ENCODE assay signal across 25 cellular contexts in genomic region chr14:60275932-60276331, GRCh38. TPM values are rescaled to one million over a fixed set of nuclear protein-coding genes. Genes with fewer than 3 reads are reported as not detected.
DNase-seq lines count a peak whose midpoint lies in the region; ATAC-seq, FAIRE-seq and TF ChIP-seq lines count a peak whose summit lies in the region.
"Had no signal": no experiment of that assay in that cellular context is flagged by ENCODE, and none has a peak within 500 bp of the region (broad histone marks: within the 10 kb centered on the region; RNA-seq: fewer than 3 reads in every experiment).

No MANE protein-coding gene starts in this region.

- no peak overlapping the region for H3K18ac ChIP-seq in H1 (ENCODE audit: extremely low read depth, low read length)

- TF ChIP-seq RAD21 in H1 (IDR thresholded peaks at IDR 0.05 in 1 of 2, conservative IDR thresholded peaks at IDR 0.05 in 1 of 2; ENCODE audit: low read depth in 2 of 2, low read length in 2 of 2) = no peak

- H4K5ac ChIP-seq in H1 (ENCODE audit: insufficient read length, low read depth, low read length) = no peak overlapping the region

- ATAC-seq in GM21390 (IDR thresholded peaks at IDR 0.05; ENCODE audit: unreplicated experiment) = no peak
- no peak for ATAC-seq in GM21529 (IDR thresholded peaks at IDR 0.05; ENCODE audit: unreplicated experiment)
- ATAC-seq: Panc1, Right ventricle myocardium inferior had no signal

- no peak overlapping the region for H3K14ac ChIP-seq in H1 (ENCODE audit: insufficient read length)

- WGBS in H1 (ENCODE audit: extremely low coverage in 1 of 2, insufficient coverage in 1 of 2, insufficient read length in 1 of 2, insufficient replicate concordance in 2 of 2, low coverage in 1 of 2, low lambda C conversion rate in 2 of 2, missing lambda C conversion rate in 1 of 2), 2 experiments = 40% methylated on average over 4 of the region's 4 CpGs; no CpG with 5 or more reads in 1 of the 2 experiments

- DNase-seq in HTR-8/SVneo (ENCODE audit: insufficient read length, low spot score) (no peak), RWPE1 (ENCODE audit: low spot score) (peak; percentile 3), H1 (ENCODE audit: low read depth in 1 of 2, low spot score in 2 of 2) (no peak), ecto neural progenitor cell (ENCODE audit: low spot score) (no peak), posterior cingulate gyrus (no peak)
- DNase-seq: BE2C; CD4-positive, CD25-positive, alpha-beta regulatory T cell; COR-L47; DMS153; H7; KBM-7; MV-4-11; NCI-H1417; NCI-H187; NCI-H2227 treated with DMSO at 0.1 percent for 48 hours; NCI-H524; SW 1271 had no signal

- H3K4me3 ChIP-seq in H1 (ENCODE audit: extremely low read depth in 1 of 4, insufficient read depth in 2 of 4, low read depth in 3 of 4, low read length in 4 of 4) = no peak overlapping the region
- H3K4me3 ChIP-seq: GM12878 had no signal

- H3K4me1 ChIP-seq in H1 (replicated peaks in 1 of 4; ENCODE audit: control insufficient read depth in 3 of 4, insufficient read depth in 4 of 4, low read length in 3 of 4) = peaks cover 0 to 15% (median 12%) of the 10 kb centered on the region in 4 experiments; a peak in 5 of 7 replicates

- TF ChIP-seq POLR2A in H1 (IDR thresholded peaks at IDR 0.05; ENCODE audit: control extremely low read depth in 1 of 2, low read depth in 2 of 2, low read length in 2 of 2) = no peak

- 0 out of 4 replicates have a peak overlapping the region, but pooled peaks of 1 of the 2 experiments have one; percentile 10 for H3K4me2 ChIP-seq in H1 (ENCODE audit: insufficient read depth in 1 of 2, low read depth in 2 of 2, low read length in 2 of 2)

- FAIRE-seq in HTR-8/SVneo (lab: Jason Lieb, UNC) (peak; percentile 96), H1 (lab: Jason Lieb, UNC) (no peak)
- FAIRE-seq: A204.1, GM12878 had no signal

- H2BK5ac ChIP-seq in H1 (ENCODE audit: low read depth, low read length) = no peak overlapping the region

- peaks cover 4% of the 10 kb centered on the region; the same call in 1 of the 2 replicates for H3K79me1 ChIP-seq in H1 (ENCODE audit: low read depth, low read length)

- H2BK120ac ChIP-seq in H1 (replicated peaks; ENCODE audit: low read depth, low read length) = no peak overlapping the region

- intact Hi-C loops in posterior cingulate gyrus (cut with DNase I) = no loop called here

- H2BK20ac ChIP-seq in H1 (ENCODE audit: low read length) = no peak overlapping the region

- no peak overlapping the region for H3K9ac ChIP-seq in H1 (replicated peaks in 1 of 4; ENCODE audit: extremely low read depth in 1 of 4, low read depth in 3 of 4, low read length in 3 of 4)

- no peaks in the 10 kb centered on the region for H3K9me3 ChIP-seq in H1 (ENCODE audit: insufficient read depth in 2 of 2, low read depth in 1 of 2, low read length in 1 of 2)
- H3K9me3 ChIP-seq: BE2C had no signal

- peaks cover 0 to 2% of the 10 kb centered on the region in 2 experiments for H4K20me1 ChIP-seq in H1 (replicated peaks in 1 of 2; ENCODE audit: control insufficient read depth in 1 of 2, insufficient read depth in 2 of 2, low read length in 2 of 2)

- no peak overlapping the region for H4K91ac ChIP-seq in H1 (replicated peaks; ENCODE audit: insufficient read length, low read length)

- H3K4ac ChIP-seq in H1 (replicated peaks; ENCODE audit: insufficient read length, low read depth, low read length) = no peak overlapping the region

- no peaks in the 10 kb centered on the region for H3K27me3 ChIP-seq in H1 (replicated peaks in 1 of 4; ENCODE audit: control insufficient read depth in 3 of 4, extremely low read depth in 1 of 4, insufficient read depth in 3 of 4, low read length in 3 of 4)
- H3K27me3 ChIP-seq: BE2C had no signal

- no peak overlapping the region for H2AK5ac ChIP-seq in H1 (ENCODE audit: low read depth, low read length)

- peaks cover 0 to 84% of the 10 kb centered on the region in 2 experiments; a peak in 2 of 4 replicates for H3K79me2 ChIP-seq in H1 (ENCODE audit: control insufficient read depth in 1 of 2, insufficient read depth in 2 of 2, low read length in 2 of 2)

- no peak overlapping the region for H4K8ac ChIP-seq in H1 (ENCODE audit: extremely low read depth, insufficient read depth, low read length)

- no peak for TF ChIP-seq CTCF in 22Rv1 (IDR thresholded peaks at IDR 0.05)
- no peak for TF ChIP-seq CTCF in RWPE1 (conservative IDR thresholded peaks at IDR 0.05; ENCODE audit: low read depth)
- no peak for TF ChIP-seq CTCF in H1 (IDR thresholded peaks at IDR 0.05; ENCODE audit: control extremely low read depth in 1 of 3, insufficient read depth in 1 of 3, low read depth in 1 of 3, low read length in 3 of 3)

- H3K36me3 ChIP-seq in H1 (ENCODE audit: control insufficient read depth in 2 of 4, insufficient read depth in 4 of 4, low read length in 3 of 4) = no peaks in the 10 kb centered on the region; a peak in 1 of 8 replicates
- H3K36me3 ChIP-seq: BE2C had no signal

- no peak for TF ChIP-seq EP300 in H1 (IDR thresholded peaks at IDR 0.05; ENCODE audit: borderline replicate concordance in 1 of 2, low read depth in 2 of 2, low read length in 2 of 2)

- CTCF ChIA-PET in RWPE1 (lab: Yijun Ruan, JAX) = interaction anchor here (0.6 kb wide), 1 partner anchor 263 kb away, joined by 3 read pairs; no protein-coding TSS in a partner anchor
- CTCF ChIA-PET in H1 (lab: Charles Lee; ENCODE audit: partially characterized antibody) = interaction anchor here (0.6 to 4.0 kb wide), 7 partner anchors 10 to 213 kb away, joined by 3 to 29 read pairs (median 4); no protein-coding TSS in a partner anchor

- H3K27ac ChIP-seq in 22Rv1 (0 out of 2 replicates have a peak overlapping the region, but pooled peaks have one; percentile 0), RWPE1 (no peak overlapping the region), H1 (ENCODE audit: low read depth, low read length) (no peak overlapping the region)
- H3K27ac ChIP-seq: HL-60 had no signal

- H3K56ac ChIP-seq in H1 (replicated peaks; ENCODE audit: insufficient read length, low read depth, low read length) = no peak overlapping the region

- H2BK12ac ChIP-seq in H1 (ENCODE audit: low read depth, low read length) = no peak overlapping the region

- no peak overlapping the region for H3K23ac ChIP-seq in H1 (ENCODE audit: insufficient read length)

- H2BK15ac ChIP-seq in H1 (ENCODE audit: low read length) = no peak overlapping the region

- POLR2A ChIA-PET in RWPE1 (lab: Yijun Ruan, JAX; ENCODE audit: low non-redundant PET) (no interaction called here), H1 (lab: Charles Lee; ENCODE audit: partially characterized antibody) (interaction anchor here (1.2 kb wide), 2 partner anchors 27 to 29 kb away, joined by 3 read pairs; partner anchors contain the start of gene PPM1A)

- no peak overlapping the region for H2AFZ ChIP-seq in H1 (ENCODE audit: low read length)

- H3K23me2 ChIP-seq in H1 (ENCODE audit: low read depth, low read length) = no peaks in the 10 kb centered on the region

TF ChIP-seq in H1, 55 proteins besides CTCF, POLR2A, EP300 and RAD21:
- TF ChIP-seq PHF8 (conservative IDR thresholded peaks at IDR 0.05; ENCODE audit: low read depth, low read length) (no peak), CEBPB (IDR thresholded peaks at IDR 0.05; ENCODE audit: low read depth, low read length) (peak; percentile 78; the same call in 1 of the 2 replicates)

RNA-seq across cellular contexts. Expression of gene PPM1A, which starts 26.9 kb away (rescaled TPM):
- 45.2 and 51.2 TPM in 2 replicates for total RNA-seq in H1 (2021; fragmentation: NEBNext Ultra II Directional; extraction: Animal tissue kit (Norgen Biotek cat#: 25700))
- 6.6 and 14.0 TPM in 2 replicates for polyA plus RNA-seq in H1 (2011; rRNA removed)
- 14.5 TPM for polyA plus RNA-seq in H1 (2011; cell fraction: cytosol; rRNA removed)
- polyA plus RNA-seq in H1 (2011; cell fraction: nucleus; rRNA removed) = 8.7 TPM
- polyA plus RNA-seq in H1 (2012, experiment 1 of 2) = 26.6 to 38.7 TPM (median 31.2 TPM) in 4 replicates
- 7.8 TPM for polyA plus RNA-seq in H1 (2012, experiment 2 of 2)
- 26.5 TPM for polyA plus RNA-seq in H1 (2013, experiment 1 of 2)
- polyA plus RNA-seq in H1 (2013, experiment 2 of 2) = 28.0 TPM
- polyA minus RNA-seq in H1 (2011; rRNA and poly(A)+ RNA removed) = 54.8 and 71.9 TPM in 2 replicates
- polyA minus RNA-seq in H1 (2011; cell fraction: cytosol; rRNA and poly(A)+ RNA removed) = 20.6 TPM
- 26.6 TPM for polyA minus RNA-seq in H1 (2011; cell fraction: nucleus; rRNA and poly(A)+ RNA removed)
